ENCODE assay signal across 17 cellular contexts in genomic region chr16:85304337-85304736, GRCh38.
DNase-seq lines count a peak whose midpoint lies in the region; ATAC-seq and TF ChIP-seq lines count a peak whose summit lies in the region.
"Had no signal": no experiment of that assay in that cellular context is flagged by ENCODE, and none has a peak within 500 bp of the region (broad histone marks: within the 10 kb centered on the region; RNA-seq: fewer than 3 reads in every experiment).

No MANE protein-coding gene starts in this region.

- H3K4me3 Mint-ChIP-seq in activated T-cell treated with anti-CD3 and anti-CD28 coated beads, Interleukin-2, amount 50 U/mL, for 24 hours, result no peak overlapping the region
- no peak overlapping the region for H3K4me3 Mint-ChIP-seq in activated T-cell treated with anti-CD3 and anti-CD28 coated beads, Interleukin-2, amount 50 U/mL, for 4 hours
- H3K4me3 Mint-ChIP-seq in naive thymus-derived CD4-positive, alpha-beta T cell, result peak overlapping the region in 7 of 10 donors; percentile 11 to 87 (median 50)
- H3K4me3 Mint-ChIP-seq: GM23338, WTC11 had no signal

- intact Hi-C loops in naive thymus-derived CD4-positive, alpha-beta T cell (cut with micrococcal nuclease), result loop anchor here (2.0 to 10.0 kb wide), 3 partner anchors 112 to 790 kb away; no protein-coding TSS in a partner anchor

- POLR2A ChIA-PET in naive thymus-derived CD4-positive, alpha-beta T cell (lab: Charles Lee), result interaction anchor here (0.5 to 1.5 kb wide), 3 partner anchors 10 to 144 kb away, joined by 3 to 5 read pairs (median 3); no protein-coding TSS in a partner anchor

- ATAC-seq in activated T-cell treated with anti-CD3 and anti-CD28 coated beads, Interleukin-2, amount 50 U/mL, for 4 hours, result no peak
- ATAC-seq in naive thymus-derived CD4-positive, alpha-beta T cell, result no peak
- ATAC-seq: GM23338, left cardiac atrium, right cardiac atrium, WTC11 had no signal

- peaks cover 60% of the 10 kb centered on the region for H3K4me1 ChIP-seq in OCI-LY1 (ENCODE audit: insufficient read depth, low read length, severe bottlenecking)
- H3K4me1 ChIP-seq in naive thymus-derived CD4-positive, alpha-beta T cell (ENCODE audit: control insufficient read depth in 2 of 2, insufficient read depth in 2 of 2, low read length in 2 of 2), result peaks cover 0 to 62% of the 10 kb centered on the region in 2 donors

- H3K9me3 Mint-ChIP-seq in activated T-cell treated with anti-CD3 and anti-CD28 coated beads, Interleukin-2, amount 50 U/mL, for 24 hours, result no peaks in the 10 kb centered on the region
- no peaks in the 10 kb centered on the region for H3K9me3 Mint-ChIP-seq in activated T-cell treated with anti-CD3 and anti-CD28 coated beads, Interleukin-2, amount 50 U/mL, for 4 hours
- peaks cover 0 to 1% (median 0%) of the 10 kb centered on the region in 11 donors for H3K9me3 Mint-ChIP-seq in naive thymus-derived CD4-positive, alpha-beta T cell
- H3K9me3 Mint-ChIP-seq: GM23338, WTC11 had no signal

- H3K4me3 ChIP-seq in Jurkat, Clone E6-1 (ENCODE audit: low read length), result peak overlapping the region; percentile 64
- H3K4me3 ChIP-seq in OCI-LY1 (ENCODE audit: low read depth, low read length, poor library complexity, severe bottlenecking) (peak overlapping the region; percentile 78), brain microvascular endothelial cell (ENCODE audit: low read depth, low read length) (no peak overlapping the region)
- H3K4me3 ChIP-seq in naive thymus-derived CD4-positive, alpha-beta T cell (ENCODE audit: low read length), result no peak overlapping the region
- H3K4me3 ChIP-seq: GM23338 had no signal

- H3F3A ChIP-seq in OCI-LY1 (ENCODE audit: insufficient read depth, low read length), result no peaks in the 10 kb centered on the region

- peaks cover 43% of the 10 kb centered on the region for H3K4me1 Mint-ChIP-seq in activated T-cell treated with anti-CD3 and anti-CD28 coated beads, Interleukin-2, amount 50 U/mL, for 24 hours (ENCODE audit: low read depth)
- peaks cover 33% of the 10 kb centered on the region for H3K4me1 Mint-ChIP-seq in activated T-cell treated with anti-CD3 and anti-CD28 coated beads, Interleukin-2, amount 50 U/mL, for 4 hours (ENCODE audit: low read depth)
- peaks cover 16 to 61% (median 49%) of the 10 kb centered on the region in 7 donors for H3K4me1 Mint-ChIP-seq in naive thymus-derived CD4-positive, alpha-beta T cell

- H3K9me3 ChIP-seq in OCI-LY1 (ENCODE audit: low read length), result no peaks in the 10 kb centered on the region
- no peaks in the 10 kb centered on the region for H3K9me3 ChIP-seq in naive thymus-derived CD4-positive, alpha-beta T cell (ENCODE audit: control insufficient read depth in 2 of 3, low read length in 3 of 3)
- H3K9me3 ChIP-seq: SK-N-SH had no signal

- H3K36me3 ChIP-seq in OCI-LY1 (ENCODE audit: insufficient read depth, low read length), result no peaks in the 10 kb centered on the region
- no peaks in the 10 kb centered on the region for H3K36me3 ChIP-seq in naive thymus-derived CD4-positive, alpha-beta T cell (ENCODE audit: control insufficient read depth in 2 of 3, insufficient read depth in 3 of 3, low read length in 3 of 3)
- no peaks in the 10 kb centered on the region for H3K36me3 ChIP-seq in brain microvascular endothelial cell (replicated peaks)

- H3K9ac ChIP-seq in OCI-LY1 (ENCODE audit: low read length), result peak overlapping the region; percentile 72
- H3K9ac ChIP-seq: SK-N-SH had no signal

- H3K27ac Mint-ChIP-seq in activated T-cell treated with anti-CD3 and anti-CD28 coated beads, Interleukin-2, amount 50 U/mL, for 24 hours, result peak overlapping the region; percentile 34
- H3K27ac Mint-ChIP-seq in naive thymus-derived CD4-positive, alpha-beta T cell, result peak overlapping the region; percentile 61 to 90 (median 77)
- H3K27ac Mint-ChIP-seq: GM23338, WTC11 had no signal

- no peak overlapping the region for H2AFZ ChIP-seq in OCI-LY1 (ENCODE audit: low read length)
- H2AFZ ChIP-seq: GM23338 had no signal

- H3K79me2 ChIP-seq in OCI-LY1 (ENCODE audit: insufficient read depth, low read length), result no peaks in the 10 kb centered on the region

- DNase-seq in activated T-cell treated with anti-CD3 and anti-CD28 coated beads, Interleukin-2, amount 50 U/mL, for 24 hours, result no peak
- DNase-seq in activated T-cell treated with anti-CD3 and anti-CD28 coated beads, Interleukin-2, amount 50 U/mL, for 4 hours, result no peak
- DNase-seq in Jurkat, Clone E6-1 (ENCODE audit: low read depth, low spot score), result peak; percentile 67
- peak in 2 of 9 donors; percentile 22 to 31 for DNase-seq in naive thymus-derived CD4-positive, alpha-beta T cell
- DNase-seq in brain microvascular endothelial cell (no peak), NCI-H1930 (lab: John Stamatoyannopoulos, UW) (no peak)
- DNase-seq: C1 segment of cervical spinal cord; cerebellar nuclear complex; left cardiac atrium; NCI-H2171; nucleus accumbens; right cardiac atrium; SK-N-SH; stimulated activated CD4-positive, alpha-beta T cell treated with anti-CD3 and anti-CD28 coated beads, Interleukin-1b, Interleukin-23, amount 100 ng/mL, for 48 hours had no signal

- H3K4me2 ChIP-seq in OCI-LY1 (ENCODE audit: low read length), result peak overlapping the region; percentile 82
- H3K4me2 ChIP-seq: GM23338, SK-N-SH had no signal

- TF ChIP-seq CTCF in OCI-LY1 (IDR thresholded peaks at IDR 0.05; ENCODE audit: low read length), result 0 out of 2 replicates have a peak, but pooled peaks have one; percentile 10
- TF ChIP-seq CTCF in brain microvascular endothelial cell (IDR thresholded peaks at IDR 0.05; ENCODE audit: low read depth, low read length, missing control alignments), result no peak

- H3K9me2 ChIP-seq in OCI-LY1 (ENCODE audit: low read depth, low read length), result no peaks in the 10 kb centered on the region
- H3K9me2 ChIP-seq: SK-N-SH had no signal

- H4K20me1 ChIP-seq in OCI-LY1 (ENCODE audit: insufficient read depth, low read length), result no peaks in the 10 kb centered on the region

- in situ Hi-C loops in brain microvascular endothelial cell (cut with HindIII; ENCODE audit: low pct_ligation_motif_present, low sequenced_read_pairs), result no loop called here

- CTCF ChIA-PET in naive thymus-derived CD4-positive, alpha-beta T cell (lab: Charles Lee), result interaction anchor here (0.6 to 5.1 kb wide), 9 partner anchors 10 to 312 kb away, joined by 3 to 33 read pairs (median 6); no protein-coding TSS in a partner anchor

- H3K36me3 Mint-ChIP-seq in activated T-cell treated with anti-CD3 and anti-CD28 coated beads, Interleukin-2, amount 50 U/mL, for 24 hours (ENCODE audit: low read depth), result no peaks in the 10 kb centered on the region
- H3K36me3 Mint-ChIP-seq in activated T-cell treated with anti-CD3 and anti-CD28 coated beads, Interleukin-2, amount 50 U/mL, for 4 hours (ENCODE audit: insufficient read depth), result no peaks in the 10 kb centered on the region
- H3K36me3 Mint-ChIP-seq in naive thymus-derived CD4-positive, alpha-beta T cell, result no peaks in the 10 kb centered on the region

- H3K27ac ChIP-seq in OCI-LY1 (ENCODE audit: low read depth, low read length, poor library complexity, severe bottlenecking) (peak overlapping the region; percentile 88), brain microvascular endothelial cell (no peak overlapping the region)
- H3K27ac ChIP-seq in naive thymus-derived CD4-positive, alpha-beta T cell (ENCODE audit: low read depth, low read length), result no peak overlapping the region

- H3K27me3 ChIP-seq in OCI-LY1 (ENCODE audit: insufficient read depth, low read length) (peaks cover 5% of the 10 kb centered on the region; the same call in 1 of the 2 replicates), brain microvascular endothelial cell (replicated peaks) (no peaks in the 10 kb centered on the region)
- no peaks in the 10 kb centered on the region for H3K27me3 ChIP-seq in naive thymus-derived CD4-positive, alpha-beta T cell (ENCODE audit: control insufficient read depth in 2 of 2, insufficient read depth in 2 of 2, low read length in 2 of 2)

- H3K27me3 Mint-ChIP-seq in activated T-cell treated with anti-CD3 and anti-CD28 coated beads, Interleukin-2, amount 50 U/mL, for 24 hours, result peaks cover 3% of the 10 kb centered on the region
- peaks cover 2% of the 10 kb centered on the region for H3K27me3 Mint-ChIP-seq in activated T-cell treated with anti-CD3 and anti-CD28 coated beads, Interleukin-2, amount 50 U/mL, for 4 hours (ENCODE audit: low read depth)
- H3K27me3 Mint-ChIP-seq in naive thymus-derived CD4-positive, alpha-beta T cell, result no peaks in the 10 kb centered on the region

Comparison
In these comparisons a context has a peak if more than half of its experiments do, and no peak if none do; other contexts are left out.
1. H3K4me3 Mint-ChIP-seq: peak in naive thymus-derived CD4-positive, alpha-beta T cell (7 of 10); none in activated T-cell treated with anti-CD3 and anti-CD28 coated beads, Interleukin-2, amount 50 U/mL, for 24 hours (single experiment) and activated T-cell treated with anti-CD3 and anti-CD28 coated beads, Interleukin-2, amount 50 U/mL, for 4 hours (single experiment).
2. H3K4me3 ChIP-seq: peak in Jurkat, Clone E6-1 (single experiment) and OCI-LY1 (single experiment); none in naive thymus-derived CD4-positive, alpha-beta T cell (single experiment) and brain microvascular endothelial cell (single experiment).